ENCODE assay signal across 23 cellular contexts in genomic region chr12:33330940-33331339, GRCh38.
DNase-seq lines count a peak whose midpoint lies in the region; ATAC-seq and TF ChIP-seq lines count a peak whose summit lies in the region.
"Had no signal": no experiment of that assay in that cellular context is flagged by ENCODE, and none has a peak within 500 bp of the region (broad histone marks: within the 10 kb centered on the region; RNA-seq: fewer than 3 reads in every experiment).

No MANE protein-coding gene starts in this region.

- H3K36me3 ChIP-seq in hepatocyte (replicated peaks; ENCODE audit: insufficient read depth, low read depth), result no peaks in the 10 kb centered on the region
- H3K36me3 ChIP-seq: BLaER1 treated with 17β-estradiol and CSF1 and Interleukin-3, amounts not matched to agents 10 nM and 100 nM; MG63 had no signal

- no peaks in the 10 kb centered on the region for H3K27me3 ChIP-seq in hepatocyte
- H3K27me3 ChIP-seq: BLaER1 treated with 17β-estradiol and CSF1 and Interleukin-3, amounts not matched to agents 10 nM and 100 nM; MG63 had no signal

- no peaks in the 10 kb centered on the region for H3K9me2 ChIP-seq in hepatocyte (replicated peaks; ENCODE audit: insufficient read depth)

- DNase-seq in NCI-H1105 (lab: John Stamatoyannopoulos, UW) (peak; percentile 17), NCI-H1105 treated with DMSO at 0.1 percent for 48 hours (lab: John Stamatoyannopoulos, UW) (no peak), HEK293T (ENCODE audit: extremely low spot score) (no peak), NCI-H748 (lab: John Stamatoyannopoulos, UW; ENCODE audit: unreplicated experiment) (peak; percentile 66), hepatocyte (ENCODE audit: low spot score) (peak; percentile 21)
- DNase-seq: 8988T; Caco-2; CD4-positive, alpha-beta memory T cell; GOT3; MG63; NCI-H1048; NCI-H1436 treated with DMSO at 0.1 percent for 48 hours; NCI-H2029; NCI-H510A; NCI-H774; NK-92 treated with Interleukin-12 subunit alpha and Interleukin-12 subunit beta, amount 100 ng/mL, for 24 hours; SIG-M5 had no signal

- H3K79me2 ChIP-seq in hepatocyte, result no peaks in the 10 kb centered on the region

- WGBS in hepatocyte (ENCODE audit: low lambda C conversion rate, missing lambda C conversion rate), result 55% methylated on average over 2 of the region's 2 CpGs

- CTCF ChIA-PET in HEK293T (lab: Yijun Ruan, JAX), result no interaction called here

- ATAC-seq in HG03457 (IDR thresholded peaks at IDR 0.05; ENCODE audit: unreplicated experiment) (no peak), GM21723 (IDR thresholded peaks at IDR 0.05; ENCODE audit: unreplicated experiment) (no peak)
- ATAC-seq: HCT116, SK-N-SH treated with all-trans-retinoic acid at 6 μM for 48 hours had no signal

- H3K27ac ChIP-seq in hepatocyte, result no peak overlapping the region
- H3K27ac ChIP-seq: BLaER1 treated with 17β-estradiol and CSF1 and Interleukin-3, amounts not matched to agents 10 nM and 100 nM; KMS-11 had no signal

- no peaks in the 10 kb centered on the region for H3K9me3 ChIP-seq in hepatocyte (ENCODE audit: low read depth)
- H3K9me3 ChIP-seq: Caco-2, MG63 had no signal

- no peaks in the 10 kb centered on the region for H4K20me1 ChIP-seq in hepatocyte (ENCODE audit: insufficient read depth, poor library complexity, severe bottlenecking)
- H4K20me1 ChIP-seq: BLaER1 treated with 17β-estradiol and CSF1 and Interleukin-3, amounts not matched to agents 10 nM and 100 nM had no signal

- H3K4me1 ChIP-seq in hepatocyte (ENCODE audit: insufficient read depth), result no peaks in the 10 kb centered on the region
- H3K4me1 ChIP-seq: BLaER1 treated with 17β-estradiol and CSF1 and Interleukin-3, amounts not matched to agents 10 nM and 100 nM had no signal

- H3K4me3 ChIP-seq in hepatocyte, result no peak overlapping the region
- H3K4me3 ChIP-seq: BLaER1 treated with 17β-estradiol and CSF1 and Interleukin-3, amounts not matched to agents 10 nM and 100 nM; MG63 had no signal

- no peak overlapping the region for H3K4me2 ChIP-seq in hepatocyte
- H3K4me2 ChIP-seq: BLaER1 treated with 17β-estradiol and CSF1 and Interleukin-3, amounts not matched to agents 10 nM and 100 nM; KMS-11 had no signal

- TF ChIP-seq CTCF in hepatocyte (IDR thresholded peaks at IDR 0.05; ENCODE audit: poor library complexity), result no peak

- POLR2A ChIA-PET in HEK293T (lab: Yijun Ruan, JAX), result no interaction called here

- no peak overlapping the region for H2AFZ ChIP-seq in hepatocyte

TF ChIP-seq in HEK293T, 16 proteins besides CTCF, POLR2A, EP300 and RAD21:
- TF ChIP-seq FOXK2 (IDR thresholded peaks at IDR 0.05) (no peak), ARNT (IDR thresholded peaks at IDR 0.05) (no peak), L3MBTL2 (conservative IDR thresholded peaks at IDR 0.05) (peak; percentile 28; the same call in 1 of the 2 replicates), ZNF384 (IDR thresholded peaks at IDR 0.05) (no peak)

Comparison
In these comparisons a context has a peak if more than half of its experiments do, and no peak if none do; other contexts are left out.
1. DNase-seq: peak in NCI-H1105 (single experiment), NCI-H748 (single experiment) and hepatocyte (single experiment); none in NCI-H1105 treated with DMSO at 0.1 percent for 48 hours (single experiment) and HEK293T (single experiment).